Comparison of ENCODE assay signal across 21 cellular contexts in the genomic region with DNA sequence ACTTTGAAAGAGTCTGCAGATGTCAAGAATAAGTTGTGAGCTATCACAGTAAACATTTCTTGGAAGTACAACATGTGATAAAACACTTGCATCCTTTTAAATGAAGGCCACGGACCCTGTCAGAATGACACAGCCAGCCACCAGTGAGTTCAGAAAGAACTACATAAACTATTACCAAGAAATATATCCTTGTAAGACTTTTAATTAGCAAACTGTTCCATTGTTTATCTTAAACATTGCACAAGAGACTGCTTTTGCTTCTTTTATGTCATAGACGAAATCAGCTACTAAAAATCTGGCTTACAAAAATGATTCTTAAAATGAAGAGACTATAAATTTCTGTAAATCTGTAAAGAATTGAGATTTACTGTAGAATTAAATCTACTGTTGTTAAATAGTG. TPM values are rescaled to one million over a fixed set of nuclear protein-coding genes. Genes with fewer than 3 reads are reported as not detected.
DNase-seq lines count a peak whose midpoint lies in the region; ATAC-seq and FAIRE-seq lines count a peak whose summit lies in the region.
"Had no signal": no experiment of that assay in that cellular context is flagged by ENCODE, and none has a peak within 500 bp of the region (broad histone marks: within the 10 kb centered on the region; RNA-seq: fewer than 3 reads in every experiment).

No MANE protein-coding gene starts in this region.

- H3K27ac Mint-ChIP-seq in T-cell = no peak overlapping the region
- H3K27ac Mint-ChIP-seq: CD4-positive, CD25-positive, alpha-beta regulatory T cell; CD8-positive, alpha-beta memory T cell; GM23338; HFFc6 had no signal

- ATAC-seq in T-cell (replicated peaks in 1 of 4) (no peak), GM21619 (IDR thresholded peaks at IDR 0.05; ENCODE audit: unreplicated experiment) (no peak)
- ATAC-seq: GM23338, HCT116 had no signal

- H3K4me1 Mint-ChIP-seq in T-cell = peaks cover 0 to 14% (median 0%) of the 10 kb centered on the region in 3 donors
- H3K4me1 Mint-ChIP-seq: CD4-positive, CD25-positive, alpha-beta regulatory T cell; CD8-positive, alpha-beta memory T cell; GM23338 had no signal

- H3K27me3 Mint-ChIP-seq in T-cell = no peaks in the 10 kb centered on the region
- H3K27me3 Mint-ChIP-seq: CD4-positive, CD25-positive, alpha-beta regulatory T cell; CD8-positive, alpha-beta memory T cell had no signal

- H3K36me3 Mint-ChIP-seq in T-cell = no peaks in the 10 kb centered on the region
- H3K36me3 Mint-ChIP-seq: CD8-positive, alpha-beta memory T cell had no signal

- CTCF ChIA-PET in T-cell (lab: Charles Lee) = no interaction called here

- H3K4me3 Mint-ChIP-seq in T-cell = no peak overlapping the region
- H3K4me3 Mint-ChIP-seq: CD4-positive, CD25-positive, alpha-beta regulatory T cell; CD8-positive, alpha-beta memory T cell; GM23338; HFFc6 had no signal

- peak; percentile 28 for DNase-seq in M059J (ENCODE audit: low read depth)
- DNase-seq in left kidney (ENCODE audit: low read depth, low spot score) = peak; percentile 52
- no peak for DNase-seq in T-cell
- DNase-seq in activated CD4-positive, CD25-positive, alpha-beta regulatory T cell (lab: John Stamatoyannopoulos, UW) = no peak
- DNase-seq: ACHN; BE2C; C1 segment of cervical spinal cord; CD4-positive, CD25-positive, alpha-beta regulatory T cell; CD8-positive, alpha-beta memory T cell; COR-L47; H7; HFFc6 had no signal

- POLR2A ChIA-PET in T-cell (lab: Charles Lee) = no interaction called here

- peaks cover 0 to 11% (median 4%) of the 10 kb centered on the region in 3 donors for H3K9me3 Mint-ChIP-seq in T-cell
- H3K9me3 Mint-ChIP-seq: GM23338 had no signal

- FAIRE-seq in endometrium (lab: Jason Lieb, UNC) = peak; percentile 98
- FAIRE-seq: A204.1, D721Med, G401.6, GM12891 had no signal

RNA-seq across cellular contexts. Expression of a gene that starts 17.9 kb away (rescaled TPM):
- 0.37 and 0.49 TPM in 2 replicates for total RNA-seq in M059J (2014; rRNA removed; shearing (Covaris generic))
- total RNA-seq in T-cell = 1 to 10 TPM in 2 of 5 donors, under 1 TPM in 3; 0.13 to 4.0 (median 0.54) TPM
- total RNA-seq: CD8-positive, alpha-beta memory T cell; GM23338; HT1080 had no signal

Comparison
In these comparisons a context has a peak if more than half of its experiments do, and no peak if none do; other contexts are left out.
1. DNase-seq: peak in M059J (single experiment) and left kidney (single experiment); none in T-cell (0 of 34) and activated CD4-positive, CD25-positive, alpha-beta regulatory T cell (0 of 4).